8 cellular contexts compared by ENCODE assay signal in genomic region chr1:234479310-234479559, GRCh38. TPM values are rescaled to one million over a fixed set of nuclear protein-coding genes. Genes with fewer than 3 reads are reported as not detected.
A peak's percentile ranks its signal among the peaks of the same experiment; 100 is the strongest.
DNase-seq lines count a peak whose midpoint lies in the region; ATAC-seq and TF ChIP-seq lines count a peak whose summit lies in the region.

No MANE protein-coding gene starts in this region.

- H3K27ac Mint-ChIP-seq in brain: peak overlapping the region in 4 of 5 experiments; percentile 15 to 94 (median 80)

- H3K4me1 Mint-ChIP-seq in brain: peaks cover 42% of the 10 kb centered on the region

- peak overlapping the region; percentile 78 to 81 (median 81) for H3K4me3 Mint-ChIP-seq in brain

- DNase-seq in right atrium auricular region (ENCODE audit: low spot score): no peak
- no peak for DNase-seq in Right ventricle myocardium inferior (ENCODE audit: missing footprints)
- no peak for DNase-seq in activated CD8-positive, alpha-beta memory T cell treated with anti-CD3 and anti-CD28 coated beads, Interleukin-2, amount 50 U/mL, for 48 hours

- H3K27me3 ChIP-seq in right atrium auricular region (no peaks in the 10 kb centered on the region), mononuclear cell (ENCODE audit: insufficient read depth, low read length) (no peaks in the 10 kb centered on the region)

- H3K9me3 Mint-ChIP-seq in brain: peaks cover 0 to 4% (median 0%) of the 10 kb centered on the region in 5 experiments

- peaks cover 7% of the 10 kb centered on the region for H3K27me3 Mint-ChIP-seq in brain

- no peaks in the 10 kb centered on the region for H3K36me3 ChIP-seq in right atrium auricular region

- H3K4me3 ChIP-seq in right atrium auricular region (peak overlapping the region; percentile 72 to 73), mononuclear cell (ENCODE audit: low read length) (peak overlapping the region; percentile 65)

- H3K27ac ChIP-seq in right atrium auricular region: peak overlapping the region; percentile 80 to 86

- intact Hi-C loops in Right ventricle myocardium inferior (cut with DNase I): no loop called here

- no peak for ATAC-seq in Right ventricle myocardium inferior
- ATAC-seq in HG02884 (IDR thresholded peaks at IDR 0.05; ENCODE audit: unreplicated experiment): no peak
- no peak for ATAC-seq in GM18519 (IDR thresholded peaks at IDR 0.05; ENCODE audit: low FRiP score, unreplicated experiment)
- ATAC-seq in HG02798 (IDR thresholded peaks at IDR 0.05; ENCODE audit: poor library complexity, unreplicated experiment): no peak

- H3K9me3 ChIP-seq in right atrium auricular region (no peaks in the 10 kb centered on the region), mononuclear cell (ENCODE audit: low read depth, low read length) (no peaks in the 10 kb centered on the region)

- TF ChIP-seq CTCF in right atrium auricular region (IDR thresholded peaks at IDR 0.05): no peak
- no peak for TF ChIP-seq CTCF in brain (conservative IDR thresholded peaks at IDR 0.05)

- H3K36me3 Mint-ChIP-seq in brain: peaks cover 6% of the 10 kb centered on the region

- H3K4me1 ChIP-seq in right atrium auricular region (peaks cover 0 to 14% of the 10 kb centered on the region in 2 donors), mononuclear cell (ENCODE audit: insufficient read depth, low read length) (peaks cover 39% of the 10 kb centered on the region)

RNA-seq across cellular contexts. Expression of gene TARBP1, which starts 0.3 kb away (rescaled TPM):
- total RNA-seq in right atrium auricular region: 10 to 100 TPM in 1 of 2 donors, 1 to 10 TPM in 1; 5.5 to 11.3 TPM
- total RNA-seq in Right ventricle myocardium inferior: 10.1 TPM
- polyA plus RNA-seq in brain (ENCODE audit: insufficient read depth, low read depth, low replicate concordance): 5.4 TPM
- 21.0 TPM for total RNA-seq in mononuclear cell
